14 cellular contexts compared by ENCODE assay signal in genomic region chr11:126290887-126291286, GRCh38. TPM values are rescaled to one million over a fixed set of nuclear protein-coding genes. Genes with fewer than 3 reads are reported as not detected.
DNase-seq lines count a peak whose midpoint lies in the region; ATAC-seq and TF ChIP-seq lines count a peak whose summit lies in the region.
"Had no signal": no experiment of that assay in that cellular context is flagged by ENCODE, and none has a peak within 500 bp of the region (broad histone marks: within the 10 kb centered on the region; RNA-seq: fewer than 3 reads in every experiment).

No MANE protein-coding gene starts in this region.

- H2AK5ac ChIP-seq in H9 (ENCODE audit: insufficient read length, low read length) (no peak overlapping the region), trophoblast cell (ENCODE audit: low read length) (no peak overlapping the region)

- H4K5ac ChIP-seq in H9 (ENCODE audit: insufficient read length, low read depth, low read length) = no peak overlapping the region

- H2BK15ac ChIP-seq in H9 (ENCODE audit: low read depth, low read length) = no peak overlapping the region

- H3K36me3 Mint-ChIP-seq in H9 (ENCODE audit: insufficient read depth in 1 of 3, low read depth in 3 of 3) (peaks cover 7 to 32% (median 9%) of the 10 kb centered on the region in 3 experiments; a peak in 4 of 7 replicates), endodermal cell (ENCODE audit: low read depth) (peaks cover 25% of the 10 kb centered on the region)

- H2AFZ ChIP-seq in H9 (ENCODE audit: low read length) = no peak overlapping the region
- peak overlapping the region; percentile 42 for H2AFZ ChIP-seq in trophoblast cell (ENCODE audit: insufficient read depth, low read length, poor library complexity)

- peak overlapping the region in 2 of 3 experiments; percentile 39 to 70; a peak in 2 of 7 replicates for H3K27ac Mint-ChIP-seq in H9
- peak overlapping the region; percentile 66 for H3K27ac Mint-ChIP-seq in endodermal cell

- H3K79me2 ChIP-seq in H9 (ENCODE audit: insufficient read depth, low read length) (no peaks in the 10 kb centered on the region), trophoblast cell (ENCODE audit: control insufficient read depth, insufficient read depth, low read length, poor library complexity) (no peaks in the 10 kb centered on the region)

- H3K14ac ChIP-seq in H9 (ENCODE audit: insufficient read depth, low read length) (no peak overlapping the region), trophoblast cell (ENCODE audit: low read length) (no peak overlapping the region)

- H3K23me2 ChIP-seq in H9 (ENCODE audit: insufficient read length, low read depth, low read length, poor library complexity, severe bottlenecking) = no peaks in the 10 kb centered on the region

- no CpG with 5 or more reads among the region's 12 CpGs for WGBS in H9 (ENCODE audit: extremely low coverage, insufficient read length, low lambda C conversion rate)
- 93 to 100% methylated on average over 5 to 12 of the region's 12 CpGs for WGBS in endodermal cell (ENCODE audit: insufficient coverage in 1 of 2, insufficient read length in 1 of 2), 2 experiments
- WGBS in trophoblast cell (ENCODE audit: extremely low coverage, insufficient coverage, insufficient read length) = no CpG with 5 or more reads among the region's 12 CpGs

- H4K91ac ChIP-seq in H9 (ENCODE audit: insufficient read length, low read depth, low read length) = no peak overlapping the region
- peak overlapping the region; percentile 1 for H4K91ac ChIP-seq in trophoblast cell (ENCODE audit: low read depth, low read length)

- H3K4me1 Mint-ChIP-seq in H9 = no peaks in the 10 kb centered on the region
- H3K4me1 Mint-ChIP-seq in endodermal cell = peaks cover 7% of the 10 kb centered on the region

- no peaks in the 10 kb centered on the region for H3K79me1 ChIP-seq in H9 (ENCODE audit: insufficient read depth, low read depth, low read length, poor library complexity, severe bottlenecking)
- no peaks in the 10 kb centered on the region for H3K79me1 ChIP-seq in trophoblast cell (ENCODE audit: low read length)

- no peak overlapping the region for H3K56ac ChIP-seq in H9 (ENCODE audit: insufficient read length, low read depth, low read length)

- H3K9ac ChIP-seq in H9 (ENCODE audit: extremely low read depth, insufficient read length, low read length) (no peak overlapping the region), endodermal cell (ENCODE audit: extremely low read depth, low read length, poor library complexity, severe bottlenecking) (no peak overlapping the region), trophoblast cell (ENCODE audit: low read length) (no peak overlapping the region)

- H2BK12ac ChIP-seq in H9 (ENCODE audit: insufficient read length, low read depth, low read length) (no peak overlapping the region), trophoblast cell (ENCODE audit: low read length) (no peak overlapping the region)

- H3K4me3 Mint-ChIP-seq in H9 (no peak overlapping the region), endodermal cell (no peak overlapping the region)

- H3K27me3 ChIP-seq in H9 (ENCODE audit: insufficient read depth, low read length) (no peaks in the 10 kb centered on the region), endodermal cell (ENCODE audit: control insufficient read depth, insufficient read depth, low read length, poor library complexity, severe bottlenecking) (no peaks in the 10 kb centered on the region), trophoblast cell (ENCODE audit: insufficient read depth, low read length) (no peaks in the 10 kb centered on the region)
- H3K27me3 ChIP-seq: Peyer's patch had no signal

- H2BK120ac ChIP-seq in H9 (ENCODE audit: low read depth, low read length, poor library complexity, severe bottlenecking) (no peak overlapping the region), trophoblast cell (ENCODE audit: insufficient read depth, low read length, poor library complexity) (no peak overlapping the region)

- no peak for ATAC-seq in GM21717 (IDR thresholded peaks at IDR 0.05; ENCODE audit: unreplicated experiment)

- H3K4me1 ChIP-seq in H9 (ENCODE audit: insufficient read depth, low read length) (no peaks in the 10 kb centered on the region), endodermal cell (ENCODE audit: control insufficient read depth, insufficient read depth, low read length) (no peaks in the 10 kb centered on the region), trophoblast cell (ENCODE audit: control insufficient read depth in 1 of 2, insufficient read depth in 2 of 2, low read length in 2 of 2) (peaks cover 13 to 14% of the 10 kb centered on the region in 2 experiments)
- H3K4me1 ChIP-seq: Peyer's patch had no signal

- H3K9me3 Mint-ChIP-seq in H9 = no peaks in the 10 kb centered on the region
- no peaks in the 10 kb centered on the region for H3K9me3 Mint-ChIP-seq in endodermal cell

- H3T11ph ChIP-seq in H9 (ENCODE audit: low read length) = no peak overlapping the region

- H3K36me3 ChIP-seq in endodermal cell (ENCODE audit: control insufficient read depth, insufficient read depth, low read length) (peaks cover 20% of the 10 kb centered on the region), trophoblast cell (ENCODE audit: control insufficient read depth in 1 of 2, insufficient read depth in 2 of 2, low read length in 2 of 2) (peaks cover 16 to 22% of the 10 kb centered on the region in 2 experiments)

- no peak overlapping the region for H3K4me2 ChIP-seq in H9 (ENCODE audit: insufficient read depth, insufficient read length, low read length)
- H3K4me2 ChIP-seq in trophoblast cell (ENCODE audit: low read length) = no peak overlapping the region

- no peak for DNase-seq in H9
- DNase-seq in endodermal cell = no peak
- DNase-seq in trophoblast cell = no peak
- DNase-seq in AG20443 (ENCODE audit: low spot score) = no peak
- DNase-seq in superior temporal gyrus (ENCODE audit: extremely low spot score) = no peak
- DNase-seq: DMS79 treated with DMSO at 0.1 percent for 48 hours, KBM-7, NCI-H1105 treated with DMSO at 0.1 percent for 48 hours, NCI-H1694, NCI-H2081 treated with DMSO at 0.1 percent for 48 hours, Peyer's patch had no signal

- no peak overlapping the region for H4K12ac ChIP-seq in trophoblast cell (ENCODE audit: low read depth, low read length)

- H3K23ac ChIP-seq in H9 (ENCODE audit: insufficient read length, low read depth, low read length) = no peak overlapping the region
- H3K23ac ChIP-seq in trophoblast cell (ENCODE audit: low read length) = no peak overlapping the region

- TF ChIP-seq CTCF in 22Rv1 (IDR thresholded peaks at IDR 0.05) (no peak), H9 (conservative IDR thresholded peaks at IDR 0.05) (no peak), endodermal cell (conservative IDR thresholded peaks at IDR 0.05) (no peak)

- no peak overlapping the region for H3K4me3 ChIP-seq in endodermal cell (ENCODE audit: low read length)
- no peak overlapping the region for H3K4me3 ChIP-seq in trophoblast cell (ENCODE audit: low read depth, low read length)
- H3K4me3 ChIP-seq: Peyer's patch had no signal

- no peak overlapping the region for H2BK5ac ChIP-seq in H9 (ENCODE audit: insufficient read length, low read length)
- H2BK5ac ChIP-seq in trophoblast cell (ENCODE audit: low read depth, low read length, poor library complexity) = peak overlapping the region; percentile 8

- H4K8ac ChIP-seq in H9 (replicated peaks; ENCODE audit: insufficient read length, low read depth, low read length) (no peak overlapping the region), trophoblast cell (ENCODE audit: low read depth, low read length) (peak overlapping the region; percentile 50)

- peak overlapping the region; percentile 99 for H3K27ac ChIP-seq in 22Rv1
- no peak overlapping the region for H3K27ac ChIP-seq in H9 (ENCODE audit: insufficient read length, low read depth, low read length)
- no peak overlapping the region for H3K27ac ChIP-seq in endodermal cell (ENCODE audit: low read depth, low read length)
- peak overlapping the region; percentile 59 for H3K27ac ChIP-seq in trophoblast cell (ENCODE audit: low read depth, low read length)
- H3K27ac ChIP-seq: C4-2B, Peyer's patch had no signal

- no peak overlapping the region for H3K4ac ChIP-seq in H9 (ENCODE audit: low read depth, low read length)
- no peak overlapping the region for H3K4ac ChIP-seq in trophoblast cell (ENCODE audit: low read depth, low read length)

- H2BK20ac ChIP-seq in H9 (ENCODE audit: low read depth, low read length, poor library complexity, severe bottlenecking) = no peak overlapping the region

- H3K27me3 Mint-ChIP-seq in H9 (ENCODE audit: low read depth) = no peaks in the 10 kb centered on the region
- H3K27me3 Mint-ChIP-seq in endodermal cell (ENCODE audit: insufficient read depth) = no peaks in the 10 kb centered on the region

- H3K18ac ChIP-seq in H9 (ENCODE audit: insufficient read length, low read depth, low read length) = no peak overlapping the region
- H3K18ac ChIP-seq in trophoblast cell (ENCODE audit: low read length) = no peak overlapping the region

- H3K9me3 ChIP-seq in H9 (ENCODE audit: control insufficient read depth, low read depth, low read length) = no peaks in the 10 kb centered on the region
- no peaks in the 10 kb centered on the region for H3K9me3 ChIP-seq in endodermal cell (ENCODE audit: control insufficient read depth, low read length)
- no peaks in the 10 kb centered on the region for H3K9me3 ChIP-seq in trophoblast cell (ENCODE audit: insufficient read depth, low read depth, low read length)
- H3K9me3 ChIP-seq: Peyer's patch had no signal

- H4K20me1 ChIP-seq in H9 (ENCODE audit: control insufficient read depth, insufficient read depth, insufficient read length) = no peaks in the 10 kb centered on the region

RNA-seq across cellular contexts. Expression of gene TIRAP, which starts 8.0 kb away (rescaled TPM):
- total RNA-seq in H9 (2021) (7.0 and 7.3 TPM in 2 replicates), endodermal cell (10 to 100 TPM in 1 of 2 donors, 1 to 10 TPM in 1; 9.2 to 11.4 TPM)
- polyA plus RNA-seq in endodermal cell (2013, experiment 1 of 2) = 5.8 TPM
- 5.9 TPM for polyA plus RNA-seq in endodermal cell (2013, experiment 2 of 2)
- 6.7 and 7.5 TPM in 2 replicates for polyA plus RNA-seq in trophoblast cell (2013)

RNA-seq across cellular contexts. Expression of gene DCPS, which starts 13.0 kb away (rescaled TPM):
- total RNA-seq in H9 (2021) = 24.4 and 27.7 TPM in 2 replicates
- 10 to 100 TPM; 19.0 to 22.6 TPM for total RNA-seq in endodermal cell
- 20.5 TPM for polyA plus RNA-seq in endodermal cell (2013, experiment 1 of 2)
- polyA plus RNA-seq in endodermal cell (2013, experiment 2 of 2) = 19.2 TPM
- 11.2 and 12.2 TPM in 2 replicates for polyA plus RNA-seq in trophoblast cell (2013)

RNA-seq across cellular contexts. Expression of gene FOXRED1, which starts 21.9 kb away (rescaled TPM):
- total RNA-seq in H9 (2021) (60.1 and 67.5 TPM in 2 replicates), endodermal cell (10 to 100 TPM; 50.7 to 55.8 TPM)
- 42.8 TPM for polyA plus RNA-seq in endodermal cell (2013, experiment 1 of 2)
- 32.7 TPM for polyA plus RNA-seq in endodermal cell (2013, experiment 2 of 2)
- 17.9 and 18.3 TPM in 2 replicates for polyA plus RNA-seq in trophoblast cell (2013)

RNA-seq across cellular contexts. Expression of gene SRPRA, which starts 22.2 kb away (rescaled TPM):
- total RNA-seq in H9 (2021) (63.7 and 64.3 TPM in 2 replicates), endodermal cell (10 to 100 TPM; 68.4 to 79.2 TPM)
- 66.9 TPM for polyA plus RNA-seq in endodermal cell (2013, experiment 1 of 2)
- polyA plus RNA-seq in endodermal cell (2013, experiment 2 of 2) = 59.0 TPM
- polyA plus RNA-seq in trophoblast cell (2013) = 126 and 135 TPM in 2 replicates

Comparison
In these comparisons a context has a peak if more than half of its experiments do, and no peak if none do; other contexts are left out.
1. H3K27ac ChIP-seq: peak in 22Rv1 (single experiment) and trophoblast cell (single experiment); none in H9 (single experiment) and endodermal cell (single experiment).